ENCODE assay signal across 8 cellular contexts in the genomic region with DNA sequence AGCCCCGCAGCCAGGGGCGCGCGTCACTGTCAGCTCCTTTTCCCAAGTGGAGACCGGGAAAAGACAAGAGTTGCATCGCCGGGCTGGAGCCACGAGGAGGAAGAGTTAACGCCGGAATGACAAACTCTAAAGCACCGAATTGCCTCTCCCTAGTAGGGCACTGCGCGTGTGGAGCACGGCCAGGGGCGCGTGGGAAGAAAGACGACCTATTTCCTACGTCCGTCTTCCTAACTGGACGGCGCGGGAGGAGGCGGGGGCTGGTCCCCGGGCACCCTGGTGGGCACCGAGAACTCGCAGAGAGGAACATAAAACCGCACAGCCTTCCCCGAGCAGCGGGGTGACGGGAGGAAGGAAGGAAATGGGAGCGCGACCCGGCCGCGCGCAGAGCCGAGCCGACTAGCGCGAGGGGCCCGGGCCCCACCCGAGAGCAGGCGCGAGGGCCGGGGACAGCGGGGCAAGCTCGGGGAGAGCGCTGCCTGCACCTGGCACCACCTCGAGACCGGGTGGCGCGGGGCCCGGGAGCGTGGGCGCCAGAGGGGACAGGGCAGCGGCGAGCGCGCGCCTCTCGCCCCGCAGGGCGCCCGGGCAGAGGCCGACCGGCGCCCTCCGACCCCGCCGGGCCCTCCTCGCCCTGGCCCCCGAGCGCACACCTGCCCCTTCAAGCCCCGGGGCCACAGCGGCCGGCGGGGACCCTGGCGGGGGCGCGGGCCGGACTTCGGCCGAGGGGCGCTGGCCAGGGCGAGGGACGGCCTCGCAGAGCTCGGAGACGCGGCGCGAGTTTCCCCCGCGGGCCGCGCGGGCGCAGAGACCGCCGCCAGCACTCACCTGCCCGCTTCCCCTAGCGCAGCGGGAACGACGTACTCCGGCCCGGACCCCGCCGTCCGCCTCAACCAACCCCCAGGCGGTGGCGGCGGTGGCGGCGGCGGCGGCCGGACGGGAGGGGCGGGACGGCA. TPM values are rescaled to one million over a fixed set of nuclear protein-coding genes. Genes with fewer than 3 reads are reported as not detected.
A peak's percentile ranks its signal among the peaks of the same experiment; 100 is the strongest.
DNase-seq lines count a peak whose midpoint lies in the region; ATAC-seq and TF ChIP-seq lines count a peak whose summit lies in the region.

No MANE protein-coding gene starts in this region.

- H3K9me3 ChIP-seq in WERI-Rb-1 (ENCODE audit: severe bottlenecking) = no peaks in the 10 kb centered on the region

- peak overlapping the region; percentile 62 for H2AFZ ChIP-seq in KMS-11 (ENCODE audit: low read depth)

- peak overlapping the region; percentile 49; the same call in 1 of the 2 replicates for H3K9ac ChIP-seq in KMS-11

- H3K27me3 ChIP-seq in KMS-11 (ENCODE audit: insufficient read depth, low read depth) = no peaks in the 10 kb centered on the region
- H3K27me3 ChIP-seq in WERI-Rb-1 (ENCODE audit: insufficient read depth, low read depth, severe bottlenecking) = no peaks in the 10 kb centered on the region
- no peaks in the 10 kb centered on the region for H3K27me3 ChIP-seq in kidney epithelial cell (ENCODE audit: control insufficient read depth, insufficient read depth, low read length)

- no peak overlapping the region for H3K4me3 ChIP-seq in KMS-11 (IDR thresholded peaks at IDR 0.05; ENCODE audit: insufficient read depth, low read depth, low read length)
- peak overlapping the region; percentile 74 for H3K4me3 ChIP-seq in WERI-Rb-1 (ENCODE audit: low read depth, low read length)
- peak overlapping the region; percentile 79 for H3K4me3 ChIP-seq in kidney epithelial cell (ENCODE audit: low read depth, low read length)

- DNase-seq in EH (ENCODE audit: low read depth) (peak; percentile 79), WERI-Rb-1 (peak; percentile 33), cerebellum (ENCODE audit: low spot score) (peak; percentile 40), kidney epithelial cell (ENCODE audit: low read depth) (no peak), NCI-H128 (lab: John Stamatoyannopoulos, UW; ENCODE audit: unreplicated experiment) (no peak)
- DNase-seq in stimulated activated CD4-positive, alpha-beta T cell treated with anti-CD3 and anti-CD28 coated beads, Interleukin-15, amount 100 ng/mL, for 1 hour (ENCODE audit: low read depth in 1 of 2, low spot score in 1 of 2) = peak; percentile 2 to 12

- H4K20me1 ChIP-seq in KMS-11 (ENCODE audit: insufficient read depth) = peaks cover 7% of the 10 kb centered on the region

- no peak for TF ChIP-seq CTCF in KMS-11 (conservative IDR thresholded peaks at IDR 0.05; ENCODE audit: low read depth, low read length)
- no peak for TF ChIP-seq CTCF in WERI-Rb-1 (IDR thresholded peaks at IDR 0.05; ENCODE audit: low read depth, low read length)
- TF ChIP-seq CTCF in kidney epithelial cell (IDR thresholded peaks at IDR 0.05; ENCODE audit: insufficient read depth, low read length, poor library complexity, severe bottlenecking) = peak; percentile 26

- H3K4me1 ChIP-seq in KMS-11 (ENCODE audit: low read depth, poor library complexity, severe bottlenecking) = peaks cover 23% of the 10 kb centered on the region

- no peak overlapping the region for H3K27ac ChIP-seq in KMS-11
- H3K27ac ChIP-seq in WERI-Rb-1 = peak overlapping the region; percentile 84

- peaks cover 83% of the 10 kb centered on the region for H3K79me2 ChIP-seq in KMS-11 (ENCODE audit: insufficient read depth, low read depth)

- peak overlapping the region; percentile 94 for H3K4me2 ChIP-seq in KMS-11

- H3K36me3 ChIP-seq in KMS-11 (ENCODE audit: insufficient read depth) (no peaks in the 10 kb centered on the region), WERI-Rb-1 (no peaks in the 10 kb centered on the region), kidney epithelial cell (ENCODE audit: control insufficient read depth, insufficient read depth, low read length) (no peaks in the 10 kb centered on the region)

- ATAC-seq in GM21526 (IDR thresholded peaks at IDR 0.05; ENCODE audit: low FRiP score, unreplicated experiment) = peak; percentile 7

RNA-seq across cellular contexts. Expression of a gene that starts 0.5 kb away (rescaled TPM):
- total RNA-seq in cerebellum (44.9 TPM), kidney epithelial cell (47.2 and 54.7 TPM in 2 replicates)

RNA-seq across cellular contexts. Expression of a gene that starts 1.0 kb away (rescaled TPM):
- total RNA-seq in cerebellum (45.5 TPM), kidney epithelial cell (17.5 and 21.9 TPM in 2 replicates)

Comparison
In these comparisons a context has a peak if more than half of its experiments do, and no peak if none do; other contexts are left out.
1. DNase-seq: peak in EH (single experiment), WERI-Rb-1 (single experiment), cerebellum (single experiment) and stimulated activated CD4-positive, alpha-beta T cell treated with anti-CD3 and anti-CD28 coated beads, Interleukin-15, amount 100 ng/mL, for 1 hour (2 of 2); none in kidney epithelial cell (single experiment) and NCI-H128 (single experiment).